In the genomic region with DNA sequence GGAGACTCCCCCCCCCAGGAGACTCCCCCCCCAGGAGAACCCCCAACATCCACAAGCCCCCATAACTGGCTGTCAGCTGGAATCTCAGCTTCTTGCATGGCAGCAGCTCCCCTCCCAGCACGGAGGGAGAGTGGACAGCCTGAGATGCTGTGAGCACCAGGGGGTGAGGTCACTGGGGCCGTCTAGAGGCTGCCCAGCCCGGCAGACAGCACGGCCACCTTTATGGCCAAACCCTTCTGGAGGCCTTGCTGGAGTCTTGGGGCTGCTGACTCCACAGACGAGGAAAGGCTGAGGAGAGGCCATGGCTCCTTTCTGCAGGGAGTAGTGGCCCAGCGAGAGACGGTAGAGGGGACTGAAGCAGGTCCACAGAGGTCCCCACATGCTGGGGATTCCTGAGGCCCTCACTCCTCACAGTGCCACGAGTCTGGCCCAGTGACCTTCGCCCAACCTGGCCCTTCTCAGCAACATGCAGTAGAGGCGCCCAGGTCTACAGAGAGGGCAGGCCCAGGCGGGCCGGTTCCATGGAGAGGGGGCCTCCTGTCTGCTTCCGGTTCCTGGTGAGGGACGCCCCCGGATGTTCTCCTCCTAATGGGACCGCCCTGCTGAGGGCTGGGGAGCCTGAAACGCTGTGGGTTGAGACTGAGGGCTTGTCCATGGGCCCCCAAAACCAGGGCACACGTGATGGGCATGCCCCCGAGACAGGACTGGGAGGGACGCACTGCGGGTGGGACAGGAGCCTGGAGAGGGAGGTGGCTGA, we compare ENCODE assay signal across 25 cellular contexts.
DNase-seq lines count a peak whose midpoint lies in the region; ATAC-seq, FAIRE-seq and TF ChIP-seq lines count a peak whose summit lies in the region.
"Had no signal": no experiment of that assay in that cellular context is flagged by ENCODE, and none has a peak within 500 bp of the region (broad histone marks: within the 10 kb centered on the region; RNA-seq: fewer than 3 reads in every experiment).

No MANE protein-coding gene starts in this region.

- peak overlapping the region; percentile 92 for H2AK5ac ChIP-seq in neuronal stem cell (ENCODE audit: low read depth, low read length)

- H2BK15ac ChIP-seq in neuronal stem cell (ENCODE audit: low read length), result no peak overlapping the region

- no peak overlapping the region for H3K4me3 Mint-ChIP-seq in GM23338
- H3K4me3 Mint-ChIP-seq: activated CD8-positive, alpha-beta T cell treated with anti-CD3 and anti-CD28 coated beads, Interleukin-2, amount 10 ng/mL, durations not matched to agents 7 days and 5 days; brain; CD4-positive, CD25-positive, alpha-beta regulatory T cell; neural progenitor cell had no signal

- H3K27ac Mint-ChIP-seq in GM23338, result no peak overlapping the region
- H3K27ac Mint-ChIP-seq: activated CD8-positive, alpha-beta T cell treated with anti-CD3 and anti-CD28 coated beads, Interleukin-2, amount 10 ng/mL, durations not matched to agents 7 days and 5 days; brain; CD4-positive, CD25-positive, alpha-beta regulatory T cell; neural progenitor cell had no signal

- no peak overlapping the region for H3K27ac ChIP-seq in SK-N-SH (ENCODE audit: low read depth in 2 of 2, low read length in 1 of 2)
- no peak overlapping the region for H3K27ac ChIP-seq in GM23338 (ENCODE audit: low read depth)
- H3K27ac ChIP-seq in neuronal stem cell (replicated peaks; ENCODE audit: low read length), result no peak overlapping the region
- H3K27ac ChIP-seq: adrenal gland, neural progenitor cell, psoas muscle, thyroid gland had no signal

- no peak overlapping the region for H3K23ac ChIP-seq in neuronal stem cell (ENCODE audit: low read depth, low read length, poor library complexity)

- H2AFZ ChIP-seq in SK-N-SH (ENCODE audit: low read depth) (no peak overlapping the region), GM23338 (no peak overlapping the region; the same call in 1 of the 2 replicates), neuronal stem cell (ENCODE audit: low read length) (no peak overlapping the region)
- H2AFZ ChIP-seq: neural progenitor cell had no signal

- peak overlapping the region; percentile 24 for H2BK12ac ChIP-seq in neuronal stem cell (ENCODE audit: low read length)

- 12% methylated on average over 10 of the region's 21 CpGs for WGBS in SK-N-SH (ENCODE audit: low lambda C conversion rate)
- no CpG with 5 or more reads among the region's 21 CpGs for WGBS in neuronal stem cell (ENCODE audit: extremely low coverage in 2 of 2, insufficient read length in 2 of 2, insufficient replicate concordance in 1 of 2), 2 donors

- no peaks in the 10 kb centered on the region for H3K4me1 Mint-ChIP-seq in GM23338
- H3K4me1 Mint-ChIP-seq: brain; CD4-positive, CD25-positive, alpha-beta regulatory T cell had no signal

- DNase-seq in SK-N-SH (no peak), GM23338 (ENCODE audit: low spot score) (no peak), cerebellar cortex (ENCODE audit: low spot score) (peak; percentile 3), neuronal stem cell (ENCODE audit: low spot score) (no peak), RCC 7860 (ENCODE audit: low spot score) (no peak)
- DNase-seq: 8988T; activated CD8-positive, alpha-beta T cell treated with anti-CD3 and anti-CD28 coated beads, Interleukin-2, amount 10 ng/mL, durations not matched to agents 7 days and 5 days; activated gamma-delta T cell treated with Interleukin-2 at 50 U/mL for 16 hours; adrenal gland; CD4-positive, CD25-positive, alpha-beta regulatory T cell; NCI-H1417; NCI-H2029 treated with DMSO at 0.1 percent for 48 hours; NCI-H226; NCI-H69; psoas muscle; RPMI8226; stimulated activated naive CD4-positive, alpha-beta T cell treated with Interleukin-2 at 50 U/mL for 16 hours; thyroid gland had no signal

- H3K14ac ChIP-seq in neuronal stem cell (ENCODE audit: low read length), result peak overlapping the region; percentile 82

- H3K79me1 ChIP-seq in neuronal stem cell (ENCODE audit: low read depth, low read length), result no peaks in the 10 kb centered on the region

- H3K18ac ChIP-seq in neuronal stem cell (ENCODE audit: low read length), result peak overlapping the region; percentile 85

- H3K36me3 Mint-ChIP-seq in GM23338 (ENCODE audit: low read depth), result no peaks in the 10 kb centered on the region; the same call in 2 of the 3 replicates
- H3K36me3 Mint-ChIP-seq: brain; CD4-positive, CD25-positive, alpha-beta regulatory T cell; neural progenitor cell had no signal

- peaks cover 10% of the 10 kb centered on the region for H3K27me3 Mint-ChIP-seq in GM23338 (ENCODE audit: insufficient read depth, low read depth, poor library complexity)
- H3K27me3 Mint-ChIP-seq: CD4-positive, CD25-positive, alpha-beta regulatory T cell had no signal

- TF ChIP-seq RAD21 in SK-N-SH (IDR thresholded peaks at IDR 0.05; ENCODE audit: low read length), result no peak

- H4K91ac ChIP-seq in neuronal stem cell (ENCODE audit: low read depth, low read length, poor library complexity), result no peak overlapping the region

- no peaks in the 10 kb centered on the region for H3F3A ChIP-seq in SK-N-SH (replicated peaks; ENCODE audit: insufficient read depth)
- no peaks in the 10 kb centered on the region for H3F3A ChIP-seq in GM23338 (replicated peaks; ENCODE audit: low read depth)

- FAIRE-seq in RCC 7860 (lab: Jason Lieb, UNC), result no peak
- FAIRE-seq: D721Med, H54 had no signal

- H3K9me3 Mint-ChIP-seq in GM23338, result peaks cover 7% of the 10 kb centered on the region; the same call in 2 of the 3 replicates

- POLR2A ChIA-PET in SK-N-SH (lab: Yijun Ruan, JAX), result no interaction called here

- H3K4me1 ChIP-seq in SK-N-SH (ENCODE audit: control insufficient read depth in 1 of 2, insufficient read depth in 2 of 2, low read depth in 1 of 2, low read length in 1 of 2) (no peaks in the 10 kb centered on the region), GM23338 (ENCODE audit: insufficient read depth) (no peaks in the 10 kb centered on the region), neuronal stem cell (ENCODE audit: control insufficient read depth in 2 of 2, insufficient read depth in 1 of 2, low read depth in 1 of 2, low read length in 2 of 2) (no peaks in the 10 kb centered on the region)
- H3K4me1 ChIP-seq: adrenal gland, neural progenitor cell, psoas muscle, thyroid gland had no signal

- H3K9me2 ChIP-seq in SK-N-SH, result no peaks in the 10 kb centered on the region
- H3K9me2 ChIP-seq in GM23338 (ENCODE audit: insufficient read depth), result no peaks in the 10 kb centered on the region

- H3K4me3 ChIP-seq in SK-N-SH (ENCODE audit: low read depth in 2 of 2, low read length in 1 of 2) (no peak overlapping the region), GM23338 (no peak overlapping the region), neuronal stem cell (ENCODE audit: low read length in 2 of 2) (no peak overlapping the region)
- H3K4me3 ChIP-seq: adrenal gland, neural progenitor cell, psoas muscle, thyroid gland had no signal

- H3K9me3 ChIP-seq in SK-N-SH, result no peaks in the 10 kb centered on the region
- no peaks in the 10 kb centered on the region for H3K9me3 ChIP-seq in neuronal stem cell (replicated peaks in 1 of 2; ENCODE audit: control insufficient read depth in 2 of 2, insufficient read depth in 1 of 2, low read depth in 1 of 2, low read length in 2 of 2)
- H3K9me3 ChIP-seq: adrenal gland, psoas muscle, thyroid gland had no signal

- H3K4me2 ChIP-seq in SK-N-SH, result no peak overlapping the region
- no peak overlapping the region for H3K4me2 ChIP-seq in GM23338
- H3K4me2 ChIP-seq in neuronal stem cell (ENCODE audit: insufficient read depth, low read length, poor library complexity, severe bottlenecking), result no peak overlapping the region
- H3K4me2 ChIP-seq: neural progenitor cell had no signal

- H2BK120ac ChIP-seq in neuronal stem cell (ENCODE audit: low read depth, low read length), result peak overlapping the region; percentile 83

- H2BK5ac ChIP-seq in neuronal stem cell (ENCODE audit: low read length), result no peak overlapping the region

- CTCF ChIA-PET in SK-N-SH (lab: Yijun Ruan, JAX), result no interaction called here

- H3K9ac ChIP-seq in SK-N-SH (no peak overlapping the region), neuronal stem cell (ENCODE audit: low read depth, low read length, poor library complexity) (no peak overlapping the region)
- H3K9ac ChIP-seq: neural progenitor cell had no signal

- no peak for TF ChIP-seq EP300 in SK-N-SH (IDR thresholded peaks at IDR 0.05; ENCODE audit: borderline replicate concordance in 1 of 2, low read depth in 1 of 2, low read length in 1 of 2)

- H3K27me3 ChIP-seq in SK-N-SH (ENCODE audit: insufficient read depth) (peaks cover 87% of the 10 kb centered on the region), GM23338 (ENCODE audit: insufficient read depth) (no peaks in the 10 kb centered on the region), neuronal stem cell (ENCODE audit: control insufficient read depth in 3 of 3, insufficient read depth in 3 of 3, low read depth in 1 of 3, low read length in 3 of 3) (no peaks in the 10 kb centered on the region)
- H3K27me3 ChIP-seq: adrenal gland, neural progenitor cell, thyroid gland had no signal

- ATAC-seq in SK-N-SH treated with all-trans-retinoic acid at 6 μM for 48 hours (peak; percentile 27), GM23338 (peak; percentile 26; the same call in 2 of the 3 replicates), HG03280 (IDR thresholded peaks at IDR 0.05; ENCODE audit: unreplicated experiment) (no peak), GM21737 (IDR thresholded peaks at IDR 0.05; ENCODE audit: unreplicated experiment) (no peak)
- ATAC-seq: activated CD8-positive, alpha-beta T cell treated with anti-CD3 and anti-CD28 coated beads, Interleukin-2, amount 10 ng/mL, durations not matched to agents 7 days and 5 days; psoas muscle had no signal

- no peak overlapping the region for H4K8ac ChIP-seq in neuronal stem cell (ENCODE audit: low read depth, low read length)

- H3K36me3 ChIP-seq in SK-N-SH (replicated peaks in 1 of 2; ENCODE audit: control insufficient read depth in 1 of 2, insufficient read depth in 2 of 2, low read length in 1 of 2) (no peaks in the 10 kb centered on the region), GM23338 (ENCODE audit: insufficient read depth) (no peaks in the 10 kb centered on the region), neuronal stem cell (replicated peaks in 1 of 2; ENCODE audit: control insufficient read depth in 2 of 2, insufficient read depth in 2 of 2, low read length in 2 of 2) (no peaks in the 10 kb centered on the region)
- H3K36me3 ChIP-seq: adrenal gland, neural progenitor cell, thyroid gland had no signal

- H4K20me1 ChIP-seq in SK-N-SH (ENCODE audit: insufficient read depth) (no peaks in the 10 kb centered on the region), GM23338 (replicated peaks; ENCODE audit: insufficient read depth) (no peaks in the 10 kb centered on the region)

- no peaks in the 10 kb centered on the region for H3K79me2 ChIP-seq in SK-N-SH (ENCODE audit: insufficient read depth)
- no peaks in the 10 kb centered on the region for H3K79me2 ChIP-seq in GM23338 (replicated peaks; ENCODE audit: insufficient read depth)

- TF ChIP-seq CTCF in SK-N-SH (IDR thresholded peaks at IDR 0.05), result no peak
- no peak for TF ChIP-seq CTCF in GM23338 (conservative IDR thresholded peaks at IDR 0.05; ENCODE audit: low read depth in 2 of 2)

- H3K4ac ChIP-seq in neuronal stem cell (ENCODE audit: low read length), result no peak overlapping the region

TF ChIP-seq in SK-N-SH treated with all-trans-retinoic acid at 6 μM for 48 hours, 23 proteins besides CTCF, POLR2A, EP300 and RAD21 (continues in another document):
- TF ChIP-seq PPARA (CRISPR knock-in tag; IDR thresholded peaks at IDR 0.05; ENCODE audit: borderline replicate concordance), result no peak

TF ChIP-seq in GM23338, 12 proteins besides CTCF, POLR2A, EP300 and RAD21 (continues in another document):
- TF ChIP-seq CREB1 (CRISPR knock-in tag; IDR thresholded peaks at IDR 0.05; ENCODE audit: low read depth), result no peak

Comparison
In these comparisons a context has a peak if more than half of its experiments do, and no peak if none do; other contexts are left out.
1. ATAC-seq: peak in SK-N-SH treated with all-trans-retinoic acid at 6 μM for 48 hours (single experiment) and GM23338 (single experiment); none in HG03280 (single experiment) and GM21737 (single experiment).